Comparison of ENCODE assay signal across 23 cellular contexts in genomic region chr18:23049698-23050373, GRCh38.
A peak's percentile ranks its signal among the peaks of the same experiment; 100 is the strongest.
DNase-seq lines count a peak whose midpoint lies in the region; ATAC-seq lines count a peak whose summit lies in the region.
"Had no signal": no experiment of that assay in that cellular context is flagged by ENCODE, and none has a peak within 500 bp of the region (broad histone marks: within the 10 kb centered on the region; RNA-seq: fewer than 3 reads in every experiment).

No MANE protein-coding gene starts in this region.

- H3K27me3 Mint-ChIP-seq in CD4-positive, alpha-beta memory T cell, result peaks cover 0 to 2% of the 10 kb centered on the region in 2 donors

- ATAC-seq in HG03565 (IDR thresholded peaks at IDR 0.05; ENCODE audit: unreplicated experiment), result no peak
- ATAC-seq: foreskin keratinocyte had no signal

- H3K9me3 ChIP-seq in CD4-positive, alpha-beta memory T cell (ENCODE audit: control insufficient read depth in 1 of 2, low read length in 2 of 2), result no peaks in the 10 kb centered on the region
- no peaks in the 10 kb centered on the region for H3K9me3 ChIP-seq in effector memory CD4-positive, alpha-beta T cell (ENCODE audit: control insufficient read depth, low read length)
- H3K9me3 ChIP-seq: SJSA1, uterus had no signal

- H3K4me1 ChIP-seq in CD4-positive, alpha-beta memory T cell (ENCODE audit: insufficient read depth, low read length), result peaks cover 17% of the 10 kb centered on the region
- H3K4me1 ChIP-seq in effector memory CD4-positive, alpha-beta T cell (ENCODE audit: control insufficient read depth, insufficient read depth, low read length, poor library complexity, severe bottlenecking), result peaks cover 5% of the 10 kb centered on the region
- H3K4me1 ChIP-seq: foreskin keratinocyte, SJSA1, uterus had no signal

- CTCF ChIA-PET in CD4-positive, alpha-beta memory T cell (lab: Charles Lee; ENCODE audit: partially characterized antibody), result interaction anchor here (0.7 to 1.0 kb wide), 3 partner anchors 20 to 362 kb away, joined by 3 to 4 read pairs (median 3); no protein-coding TSS in a partner anchor

- H3K27me3 ChIP-seq in CD4-positive, alpha-beta memory T cell (ENCODE audit: insufficient read depth, low read length), result no peaks in the 10 kb centered on the region
- H3K27me3 ChIP-seq in effector memory CD4-positive, alpha-beta T cell (replicated peaks; ENCODE audit: control insufficient read depth, insufficient read depth, low read length, poor library complexity, severe bottlenecking), result no peaks in the 10 kb centered on the region
- H3K27me3 ChIP-seq: SJSA1, uterus had no signal

- POLR2A ChIA-PET in CD4-positive, alpha-beta memory T cell (lab: Charles Lee; ENCODE audit: partially characterized antibody), result interaction anchor here (1.0 to 1.2 kb wide), 3 partner anchors 14 to 21 kb away, joined by 3 to 6 read pairs (median 5); no protein-coding TSS in a partner anchor

- peaks cover 10 to 26% (median 15%) of the 10 kb centered on the region in 4 donors for H3K4me1 Mint-ChIP-seq in CD4-positive, alpha-beta memory T cell

- H3K4me3 Mint-ChIP-seq in CD4-positive, alpha-beta memory T cell, result peak overlapping the region in 7 of 8 donors; percentile 8 to 75 (median 49)
- H3K4me3 Mint-ChIP-seq: naive B cell had no signal

- no peaks in the 10 kb centered on the region for H3K36me3 Mint-ChIP-seq in CD4-positive, alpha-beta memory T cell
- H3K36me3 Mint-ChIP-seq: naive B cell had no signal

- no peaks in the 10 kb centered on the region for H3K36me3 ChIP-seq in CD4-positive, alpha-beta memory T cell (ENCODE audit: insufficient read depth, low read length)
- H3K36me3 ChIP-seq in effector memory CD4-positive, alpha-beta T cell (ENCODE audit: control insufficient read depth, insufficient read depth, low read length), result no peaks in the 10 kb centered on the region
- H3K36me3 ChIP-seq: SJSA1, uterus had no signal

- H3K9me3 Mint-ChIP-seq in CD4-positive, alpha-beta memory T cell, result no peaks in the 10 kb centered on the region
- H3K9me3 Mint-ChIP-seq: naive B cell had no signal

- H3K27ac Mint-ChIP-seq in CD4-positive, alpha-beta memory T cell, result peak overlapping the region in 6 of 7 donors; percentile 42 to 88 (median 74)

- intact Hi-C loops in CD4-positive, alpha-beta memory T cell (cut with micrococcal nuclease), result loop anchor here (1.0 to 5.0 kb wide), 3 partner anchors 21 to 82 kb away; no protein-coding TSS in a partner anchor

- DNase-seq in NCI-H748 (lab: John Stamatoyannopoulos, UW; ENCODE audit: unreplicated experiment), result peak; percentile 30
- no peak for DNase-seq in NCI-H748 treated with DMSO at 0.1 percent for 48 hours (lab: John Stamatoyannopoulos, UW)
- peak in 4 of 5 donors; percentile 30 to 50 (median 40) for DNase-seq in CD4-positive, alpha-beta memory T cell
- peak; percentile 42 for DNase-seq in NCI-H69 (lab: John Stamatoyannopoulos, UW)
- no peak for DNase-seq in effector memory CD4-positive, alpha-beta T cell
- no peak for DNase-seq in NCI-H1417 treated with DMSO at 0.1 percent for 48 hours (lab: John Stamatoyannopoulos, UW)
- DNase-seq in NCI-H187 (lab: John Stamatoyannopoulos, UW), result no peak
- DNase-seq: 8988T; dermis blood vessel endothelial cell; foreskin keratinocyte; GDM1; Kasumi-1; kidney; mammary epithelial cell; naive B cell; PC-9; small intestine; stimulated activated CD4-positive, alpha-beta T cell treated with anti-CD3 and anti-CD28 coated beads, Interleukin-4, amount 100 ng/mL, for 4 hours; T1000; uterus had no signal

- peak overlapping the region; percentile 12 to 18 for H3K4me3 ChIP-seq in CD4-positive, alpha-beta memory T cell (ENCODE audit: low read length in 2 of 2)
- H3K4me3 ChIP-seq in effector memory CD4-positive, alpha-beta T cell (ENCODE audit: insufficient read depth, low read depth, low read length, poor library complexity, severe bottlenecking), result no peak overlapping the region
- H3K4me3 ChIP-seq: PC-9, SJSA1, uterus had no signal

- no peak overlapping the region for H3K27ac ChIP-seq in CD4-positive, alpha-beta memory T cell (ENCODE audit: low read depth, low read length)
- H3K27ac ChIP-seq in effector memory CD4-positive, alpha-beta T cell (ENCODE audit: insufficient read depth, low read length, poor library complexity, severe bottlenecking), result peak overlapping the region; percentile 0
- H3K27ac ChIP-seq: epithelial cell of prostate, foreskin keratinocyte, PC-9, SJSA1, uterus had no signal

Comparison
In these comparisons a context has a peak if more than half of its experiments do, and no peak if none do; other contexts are left out.
1. DNase-seq: peak in NCI-H748 (single experiment), CD4-positive, alpha-beta memory T cell (4 of 5) and NCI-H69 (single experiment); none in NCI-H748 treated with DMSO at 0.1 percent for 48 hours (single experiment), effector memory CD4-positive, alpha-beta T cell (0 of 3), NCI-H1417 treated with DMSO at 0.1 percent for 48 hours (single experiment) and NCI-H187 (0 of 2).